1 cellular context compared by ENCODE assay signal in the genomic region with DNA sequence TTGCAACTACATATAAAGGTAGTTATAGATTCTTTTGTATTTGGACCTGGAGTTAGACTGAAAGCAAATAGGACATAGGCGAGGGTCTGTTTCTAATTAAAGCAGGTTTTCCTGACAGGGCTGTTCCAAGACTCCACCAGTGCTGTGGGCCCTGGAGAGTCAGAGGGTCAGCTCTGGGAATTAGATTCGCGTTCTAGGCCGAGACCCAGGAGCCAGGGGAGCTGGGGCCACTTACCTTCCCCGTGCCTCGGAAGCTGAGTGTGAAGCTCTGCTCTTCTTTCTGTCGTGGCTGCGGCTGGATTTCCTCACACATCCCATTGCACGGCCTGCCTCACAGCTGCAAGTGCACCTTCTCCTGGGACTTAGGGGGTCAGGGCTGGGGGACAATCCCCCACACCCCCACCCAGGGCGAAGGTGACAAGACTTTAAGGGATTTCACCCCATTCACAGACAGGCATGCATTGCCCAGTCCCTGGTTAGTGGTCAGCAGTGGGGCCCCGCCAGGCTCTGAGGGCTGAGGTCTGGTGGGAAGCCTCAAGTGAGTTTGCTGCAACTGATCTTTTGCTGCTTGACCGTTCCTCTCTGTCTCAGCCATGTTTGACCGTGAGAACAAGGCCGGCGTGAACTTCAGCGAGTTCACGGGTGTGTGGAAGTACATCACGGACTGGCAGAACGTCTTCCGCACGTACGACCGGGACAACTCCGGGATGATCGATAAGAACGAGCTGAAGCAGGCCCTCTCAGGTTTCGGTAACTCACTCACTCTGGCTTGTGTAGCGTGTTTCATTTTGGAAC.
TF ChIP-seq lines count a peak whose summit lies in the region.

No MANE protein-coding gene starts in this region.

TF ChIP-seq in H1, 55 proteins besides CTCF, POLR2A, EP300 and RAD21 (continued from another document):
- TF ChIP-seq, protein P1, sequence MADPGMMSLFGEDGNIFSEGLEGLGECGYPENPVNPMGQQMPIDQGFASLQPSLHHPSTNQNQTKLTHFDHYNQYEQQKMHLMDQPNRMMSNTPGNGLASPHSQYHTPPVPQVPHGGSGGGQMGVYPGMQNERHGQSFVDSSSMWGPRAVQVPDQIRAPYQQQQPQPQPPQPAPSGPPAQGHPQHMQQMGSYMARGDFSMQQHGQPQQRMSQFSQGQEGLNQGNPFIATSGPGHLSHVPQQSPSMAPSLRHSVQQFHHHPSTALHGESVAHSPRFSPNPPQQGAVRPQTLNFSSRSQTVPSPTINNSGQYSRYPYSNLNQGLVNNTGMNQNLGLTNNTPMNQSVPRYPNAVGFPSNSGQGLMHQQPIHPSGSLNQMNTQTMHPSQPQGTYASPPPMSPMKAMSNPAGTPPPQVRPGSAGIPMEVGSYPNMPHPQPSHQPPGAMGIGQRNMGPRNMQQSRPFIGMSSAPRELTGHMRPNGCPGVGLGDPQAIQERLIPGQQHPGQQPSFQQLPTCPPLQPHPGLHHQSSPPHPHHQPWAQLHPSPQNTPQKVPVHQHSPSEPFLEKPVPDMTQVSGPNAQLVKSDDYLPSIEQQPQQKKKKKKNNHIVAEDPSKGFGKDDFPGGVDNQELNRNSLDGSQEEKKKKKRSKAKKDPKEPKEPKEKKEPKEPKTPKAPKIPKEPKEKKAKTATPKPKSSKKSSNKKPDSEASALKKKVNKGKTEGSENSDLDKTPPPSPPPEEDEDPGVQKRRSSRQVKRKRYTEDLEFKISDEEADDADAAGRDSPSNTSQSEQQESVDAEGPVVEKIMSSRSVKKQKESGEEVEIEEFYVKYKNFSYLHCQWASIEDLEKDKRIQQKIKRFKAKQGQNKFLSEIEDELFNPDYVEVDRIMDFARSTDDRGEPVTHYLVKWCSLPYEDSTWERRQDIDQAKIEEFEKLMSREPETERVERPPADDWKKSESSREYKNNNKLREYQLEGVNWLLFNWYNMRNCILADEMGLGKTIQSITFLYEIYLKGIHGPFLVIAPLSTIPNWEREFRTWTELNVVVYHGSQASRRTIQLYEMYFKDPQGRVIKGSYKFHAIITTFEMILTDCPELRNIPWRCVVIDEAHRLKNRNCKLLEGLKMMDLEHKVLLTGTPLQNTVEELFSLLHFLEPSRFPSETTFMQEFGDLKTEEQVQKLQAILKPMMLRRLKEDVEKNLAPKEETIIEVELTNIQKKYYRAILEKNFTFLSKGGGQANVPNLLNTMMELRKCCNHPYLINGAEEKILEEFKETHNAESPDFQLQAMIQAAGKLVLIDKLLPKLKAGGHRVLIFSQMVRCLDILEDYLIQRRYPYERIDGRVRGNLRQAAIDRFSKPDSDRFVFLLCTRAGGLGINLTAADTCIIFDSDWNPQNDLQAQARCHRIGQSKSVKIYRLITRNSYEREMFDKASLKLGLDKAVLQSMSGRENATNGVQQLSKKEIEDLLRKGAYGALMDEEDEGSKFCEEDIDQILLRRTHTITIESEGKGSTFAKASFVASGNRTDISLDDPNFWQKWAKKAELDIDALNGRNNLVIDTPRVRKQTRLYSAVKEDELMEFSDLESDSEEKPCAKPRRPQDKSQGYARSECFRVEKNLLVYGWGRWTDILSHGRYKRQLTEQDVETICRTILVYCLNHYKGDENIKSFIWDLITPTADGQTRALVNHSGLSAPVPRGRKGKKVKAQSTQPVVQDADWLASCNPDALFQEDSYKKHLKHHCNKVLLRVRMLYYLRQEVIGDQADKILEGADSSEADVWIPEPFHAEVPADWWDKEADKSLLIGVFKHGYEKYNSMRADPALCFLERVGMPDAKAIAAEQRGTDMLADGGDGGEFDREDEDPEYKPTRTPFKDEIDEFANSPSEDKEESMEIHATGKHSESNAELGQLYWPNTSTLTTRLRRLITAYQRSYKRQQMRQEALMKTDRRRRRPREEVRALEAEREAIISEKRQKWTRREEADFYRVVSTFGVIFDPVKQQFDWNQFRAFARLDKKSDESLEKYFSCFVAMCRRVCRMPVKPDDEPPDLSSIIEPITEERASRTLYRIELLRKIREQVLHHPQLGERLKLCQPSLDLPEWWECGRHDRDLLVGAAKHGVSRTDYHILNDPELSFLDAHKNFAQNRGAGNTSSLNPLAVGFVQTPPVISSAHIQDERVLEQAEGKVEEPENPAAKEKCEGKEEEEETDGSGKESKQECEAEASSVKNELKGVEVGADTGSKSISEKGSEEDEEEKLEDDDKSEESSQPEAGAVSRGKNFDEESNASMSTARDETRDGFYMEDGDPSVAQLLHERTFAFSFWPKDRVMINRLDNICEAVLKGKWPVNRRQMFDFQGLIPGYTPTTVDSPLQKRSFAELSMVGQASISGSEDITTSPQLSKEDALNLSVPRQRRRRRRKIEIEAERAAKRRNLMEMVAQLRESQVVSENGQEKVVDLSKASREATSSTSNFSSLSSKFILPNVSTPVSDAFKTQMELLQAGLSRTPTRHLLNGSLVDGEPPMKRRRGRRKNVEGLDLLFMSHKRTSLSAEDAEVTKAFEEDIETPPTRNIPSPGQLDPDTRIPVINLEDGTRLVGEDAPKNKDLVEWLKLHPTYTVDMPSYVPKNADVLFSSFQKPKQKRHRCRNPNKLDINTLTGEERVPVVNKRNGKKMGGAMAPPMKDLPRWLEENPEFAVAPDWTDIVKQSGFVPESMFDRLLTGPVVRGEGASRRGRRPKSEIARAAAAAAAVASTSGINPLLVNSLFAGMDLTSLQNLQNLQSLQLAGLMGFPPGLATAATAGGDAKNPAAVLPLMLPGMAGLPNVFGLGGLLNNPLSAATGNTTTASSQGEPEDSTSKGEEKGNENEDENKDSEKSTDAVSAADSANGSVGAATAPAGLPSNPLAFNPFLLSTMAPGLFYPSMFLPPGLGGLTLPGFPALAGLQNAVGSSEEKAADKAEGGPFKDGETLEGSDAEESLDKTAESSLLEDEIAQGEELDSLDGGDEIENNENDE (IDR thresholded peaks at IDR 0.05; ENCODE audit: insufficient replicate concordance, low read length): no peak
